In genomic region chr11:68414457-68415221, GRCh38 we compare ENCODE assay signal across 2 cellular contexts.
TF ChIP-seq lines count a peak whose summit lies in the region.

No MANE protein-coding gene starts in this region.

TF ChIP-seq in WTC11, 78 proteins besides CTCF, POLR2A, EP300 and RAD21 (continued from another document):
- TF ChIP-seq RELA (CRISPR knock-in tag; IDR thresholded peaks at IDR 0.05; ENCODE audit: borderline replicate concordance) (no peak), MXD4 (CRISPR knock-in tag; IDR thresholded peaks at IDR 0.05; ENCODE audit: borderline replicate concordance) (no peak), NR2C2 (CRISPR knock-in tag; IDR thresholded peaks at IDR 0.05) (no peak), ZNF396 (CRISPR knock-in tag; IDR thresholded peaks at IDR 0.05; ENCODE audit: borderline replicate concordance) (no peak), GTF2I (CRISPR knock-in tag; conservative IDR thresholded peaks at IDR 0.05) (no peak), ZNF281 (CRISPR knock-in tag; IDR thresholded peaks at IDR 0.05) (no peak), ZNF671 (CRISPR knock-in tag; IDR thresholded peaks at IDR 0.05) (no peak), CREM (CRISPR knock-in tag; IDR thresholded peaks at IDR 0.05) (no peak), KAT7 (CRISPR knock-in tag; IDR thresholded peaks at IDR 0.05; ENCODE audit: borderline replicate concordance) (no peak), NFE2L1 (CRISPR knock-in tag; IDR thresholded peaks at IDR 0.05) (no peak), TEAD4 (CRISPR knock-in tag; IDR thresholded peaks at IDR 0.05) (no peak), PRRX2 (CRISPR knock-in tag; IDR thresholded peaks at IDR 0.05) (no peak), ETV6 (CRISPR knock-in tag; IDR thresholded peaks at IDR 0.05) (no peak), ZNF317 (CRISPR knock-in tag; IDR thresholded peaks at IDR 0.05; ENCODE audit: borderline replicate concordance, low read depth) (no peak)
- TF ChIP-seq, protein P1, sequence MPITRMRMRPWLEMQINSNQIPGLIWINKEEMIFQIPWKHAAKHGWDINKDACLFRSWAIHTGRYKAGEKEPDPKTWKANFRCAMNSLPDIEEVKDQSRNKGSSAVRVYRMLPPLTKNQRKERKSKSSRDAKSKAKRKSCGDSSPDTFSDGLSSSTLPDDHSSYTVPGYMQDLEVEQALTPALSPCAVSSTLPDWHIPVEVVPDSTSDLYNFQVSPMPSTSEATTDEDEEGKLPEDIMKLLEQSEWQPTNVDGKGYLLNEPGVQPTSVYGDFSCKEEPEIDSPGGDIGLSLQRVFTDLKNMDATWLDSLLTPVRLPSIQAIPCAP (CRISPR knock-in tag; IDR thresholded peaks at IDR 0.05), result no peak

TF ChIP-seq in HepG2, 621 proteins besides CTCF, POLR2A, EP300 and RAD21:
- TF ChIP-seq, protein P2, sequence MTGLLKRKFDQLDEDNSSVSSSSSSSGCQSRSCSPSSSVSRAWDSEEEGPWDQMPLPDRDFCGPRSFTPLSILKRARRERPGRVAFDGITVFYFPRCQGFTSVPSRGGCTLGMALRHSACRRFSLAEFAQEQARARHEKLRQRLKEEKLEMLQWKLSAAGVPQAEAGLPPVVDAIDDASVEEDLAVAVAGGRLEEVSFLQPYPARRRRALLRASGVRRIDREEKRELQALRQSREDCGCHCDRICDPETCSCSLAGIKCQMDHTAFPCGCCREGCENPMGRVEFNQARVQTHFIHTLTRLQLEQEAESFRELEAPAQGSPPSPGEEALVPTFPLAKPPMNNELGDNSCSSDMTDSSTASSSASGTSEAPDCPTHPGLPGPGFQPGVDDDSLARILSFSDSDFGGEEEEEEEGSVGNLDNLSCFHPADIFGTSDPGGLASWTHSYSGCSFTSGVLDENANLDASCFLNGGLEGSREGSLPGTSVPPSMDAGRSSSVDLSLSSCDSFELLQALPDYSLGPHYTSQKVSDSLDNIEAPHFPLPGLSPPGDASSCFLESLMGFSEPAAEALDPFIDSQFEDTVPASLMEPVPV (CRISPR knock-in tag; IDR thresholded peaks at IDR 0.05), result no peak
- peak; percentile 34 for TF ChIP-seq AGO2 (optimal IDR thresholded peaks at IDR 0.05; ENCODE audit: low read depth, low read length)
